ENCODE assay signal across 29 cellular contexts in the genomic region with DNA sequence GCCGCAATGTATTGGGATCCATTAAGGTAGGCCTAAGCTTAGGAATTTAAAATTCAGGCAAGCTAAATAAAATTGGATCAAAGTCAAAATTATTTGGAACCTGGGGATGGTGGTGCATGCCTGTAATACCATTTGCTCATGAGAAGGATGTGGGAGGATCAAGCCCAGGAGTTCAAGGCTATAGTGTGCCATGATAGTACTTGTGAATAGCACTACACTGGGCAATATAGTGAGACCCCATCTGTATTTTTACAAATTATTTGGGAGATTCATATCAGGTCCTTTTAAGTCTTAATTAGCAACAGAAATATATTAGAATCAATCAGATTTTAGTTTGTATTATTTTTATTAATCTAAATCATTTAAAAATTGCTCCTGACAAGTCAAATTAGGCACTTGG.
"Had no signal": no experiment of that assay in that cellular context is flagged by ENCODE, and none has a peak within 500 bp of the region (broad histone marks: within the 10 kb centered on the region; RNA-seq: fewer than 3 reads in every experiment).

No MANE protein-coding gene starts in this region.

- H3K36me3 ChIP-seq: stomach, suprapubic skin, thoracic aorta, thyroid gland, tibial artery, tibial nerve, transverse colon, upper lobe of left lung, upper lobe of right lung, uterus, vagina had no signal

- H3K9me3 ChIP-seq: stomach, suprapubic skin, testis, thoracic aorta, thyroid gland, tibial artery, tibial nerve, transverse colon, upper lobe of left lung, upper lobe of right lung, uterus, vagina had no signal

- H3K27me3 ChIP-seq: stomach, suprapubic skin, testis, thyroid gland, tibial artery, tibial nerve, transverse colon, upper lobe of left lung, upper lobe of right lung, uterus, vagina had no signal

- H3K27me3 Mint-ChIP-seq: stimulated activated memory B cell treated with anti-CD40 and anti-IgM and Interleukin-4, amounts not matched to agents 10 μg/mL and 1 μg/mL and 100 μg/mL, for 72 hours; stimulated activated naive B cell treated with anti-CD40 and anti-IgM and Interleukin-4, amounts not matched to agents 10 μg/mL and 1 μg/mL and 100 μg/mL, for 72 hours; stimulated activated naive CD8-positive, alpha-beta T cell treated with anti-CD3 and anti-CD28 coated beads, Interleukin-15, amount 100 ng/mL, for 72 hours; stimulated activated naive CD8-positive, alpha-beta T cell treated with anti-CD3 and anti-CD28 coated beads, Interleukin-15, Interleukin-2, amounts not matched to agents 100 ng/mL and 50 ng/mL, for 24 hours; type B pancreatic cell had no signal

- H3K4me3 ChIP-seq: stomach, suprapubic skin, testis, thoracic aorta, thyroid gland, tibial artery, tibial nerve, transverse colon, upper lobe of left lung, upper lobe of right lung, uterus, vagina had no signal

- H3K36me3 Mint-ChIP-seq: stimulated activated effector memory CD8-positive, alpha-beta T cell treated with anti-CD3 and anti-CD28 coated beads, Interleukin-12 subunit alpha, Interleukin-12 subunit beta, amount 100 ng/mL, for 72 hours; stimulated activated memory B cell treated with anti-CD40 and anti-IgM and Interleukin-4, amounts not matched to agents 10 μg/mL and 1 μg/mL and 100 μg/mL, for 72 hours; stimulated activated naive B cell treated with anti-CD40 and anti-IgM and Interleukin-4, amounts not matched to agents 10 μg/mL and 1 μg/mL and 100 μg/mL, for 72 hours; type B pancreatic cell had no signal

- H3K4me3 Mint-ChIP-seq: stimulated activated effector memory CD8-positive, alpha-beta T cell treated with anti-CD3 and anti-CD28 coated beads, Interleukin-12 subunit alpha, Interleukin-12 subunit beta, amount 100 ng/mL, for 72 hours; stimulated activated memory B cell treated with anti-CD40 and anti-IgM and Interleukin-4, amounts not matched to agents 10 μg/mL and 1 μg/mL and 100 μg/mL, for 72 hours; stimulated activated naive B cell treated with anti-CD40 and anti-IgM and Interleukin-4, amounts not matched to agents 10 μg/mL and 1 μg/mL and 100 μg/mL, for 72 hours; stimulated activated naive CD8-positive, alpha-beta T cell treated with anti-CD3 and anti-CD28 coated beads, Interleukin-15, amount 100 ng/mL, for 72 hours; stimulated activated naive CD8-positive, alpha-beta T cell treated with anti-CD3 and anti-CD28 coated beads, Interleukin-15, Interleukin-2, amounts not matched to agents 100 ng/mL and 50 ng/mL, for 24 hours; type B pancreatic cell had no signal

- H3K27ac Mint-ChIP-seq: stimulated activated effector memory CD8-positive, alpha-beta T cell treated with anti-CD3 and anti-CD28 coated beads, Interleukin-12 subunit alpha, Interleukin-12 subunit beta, amount 100 ng/mL, for 72 hours; stimulated activated memory B cell treated with anti-CD40 and anti-IgM and Interleukin-4, amounts not matched to agents 10 μg/mL and 1 μg/mL and 100 μg/mL, for 72 hours; stimulated activated naive B cell treated with anti-CD40 and anti-IgM and Interleukin-4, amounts not matched to agents 10 μg/mL and 1 μg/mL and 100 μg/mL, for 72 hours; stimulated activated naive CD8-positive, alpha-beta T cell treated with anti-CD3 and anti-CD28 coated beads, Interleukin-15, Interleukin-2, amounts not matched to agents 100 ng/mL and 50 ng/mL, for 24 hours; type B pancreatic cell had no signal

- DNase-seq: stimulated activated CD4-positive, alpha-beta T cell treated with anti-CD3 and anti-CD28 coated beads, Interleukin-2, amount 100 ng/mL, for 48 hours; stimulated activated CD4-positive, alpha-beta T cell treated with anti-CD3 and anti-CD28 coated beads, Interleukin-4, amount 100 ng/mL, for 1 hour; stimulated activated CD4-positive, alpha-beta T cell treated with anti-CD3 and anti-CD28 coated beads, Interleukin-4, amount 100 ng/mL, for 24 hours; stimulated activated CD4-positive, alpha-beta T cell treated with anti-CD3 and anti-CD28 coated beads, Interleukin-4, amount 100 ng/mL, for 4 hours; stimulated activated CD8-positive, alpha-beta memory T cell treated with anti-CD3 and anti-CD28 coated beads, Interleukin-4, amount 100 ng/mL, for 48 hours; stimulated activated naive B cell treated with anti-CD40 and anti-IgM and Interleukin-4, amounts not matched to agents 10 μg/mL and 1 μg/mL and 100 μg/mL, for 72 hours; stimulated activated naive CD4-positive, alpha-beta T cell; stimulated activated naive CD4-positive, alpha-beta T cell treated with Interleukin-2 at 50 U/mL for 16 hours; stimulated activated naive CD8-positive, alpha-beta T cell treated with anti-CD3 and anti-CD28 coated beads, Interleukin-15, amount 100 ng/mL, for 72 hours; stimulated activated naive CD8-positive, alpha-beta T cell treated with anti-CD3 and anti-CD28 coated beads, Interleukin-15, Interleukin-2, amounts not matched to agents 100 U/mL and 50 U/mL, for 24 hours; stomach; substantia nigra; testis; thyroid gland; tibial artery; transverse colon; trophoblast cell; upper lobe of left lung; upper lobe of right lung; uterus had no signal

- H3K4me1 ChIP-seq: stomach, suprapubic skin, testis, thyroid gland, tibial artery, tibial nerve, transverse colon, upper lobe of left lung, upper lobe of right lung, uterus, vagina had no signal

- H3K27ac ChIP-seq: stomach, suprapubic skin, testis, thoracic aorta, thyroid gland, tibial artery, tibial nerve, transverse colon, upper lobe of left lung, upper lobe of right lung, uterus, vagina had no signal

- H3K9me3 Mint-ChIP-seq: stimulated activated effector memory CD8-positive, alpha-beta T cell treated with anti-CD3 and anti-CD28 coated beads, Interleukin-12 subunit alpha, Interleukin-12 subunit beta, amount 100 ng/mL, for 72 hours; stimulated activated memory B cell treated with anti-CD40 and anti-IgM and Interleukin-4, amounts not matched to agents 10 μg/mL and 1 μg/mL and 100 μg/mL, for 72 hours; stimulated activated naive B cell treated with anti-CD40 and anti-IgM and Interleukin-4, amounts not matched to agents 10 μg/mL and 1 μg/mL and 100 μg/mL, for 72 hours; stimulated activated naive CD8-positive, alpha-beta T cell treated with anti-CD3 and anti-CD28 coated beads, Interleukin-15, amount 100 ng/mL, for 72 hours; stimulated activated naive CD8-positive, alpha-beta T cell treated with anti-CD3 and anti-CD28 coated beads, Interleukin-15, Interleukin-2, amounts not matched to agents 100 ng/mL and 50 ng/mL, for 24 hours; type B pancreatic cell had no signal

- H3K4me1 Mint-ChIP-seq: stimulated activated effector memory CD8-positive, alpha-beta T cell treated with anti-CD3 and anti-CD28 coated beads, Interleukin-12 subunit alpha, Interleukin-12 subunit beta, amount 100 ng/mL, for 72 hours; stimulated activated memory B cell treated with anti-CD40 and anti-IgM and Interleukin-4, amounts not matched to agents 10 μg/mL and 1 μg/mL and 100 μg/mL, for 72 hours; stimulated activated naive B cell treated with anti-CD40 and anti-IgM and Interleukin-4, amounts not matched to agents 10 μg/mL and 1 μg/mL and 100 μg/mL, for 72 hours; stimulated activated naive CD8-positive, alpha-beta T cell treated with anti-CD3 and anti-CD28 coated beads, Interleukin-15, amount 100 ng/mL, for 72 hours had no signal

- FAIRE-seq: urothelium cell line had no signal

- ATAC-seq: stimulated activated effector memory CD8-positive, alpha-beta T cell treated with anti-CD3 and anti-CD28 coated beads, Interleukin-12 subunit alpha, Interleukin-12 subunit beta, amount 100 ng/mL, for 72 hours; stimulated activated memory B cell treated with anti-CD40 and anti-IgM and Interleukin-4, amounts not matched to agents 10 μg/mL and 1 μg/mL and 100 μg/mL, for 72 hours; stimulated activated naive B cell treated with anti-CD40 and anti-IgM and Interleukin-4, amounts not matched to agents 10 μg/mL and 1 μg/mL and 100 μg/mL, for 72 hours; stimulated activated naive CD8-positive, alpha-beta T cell treated with anti-CD3 and anti-CD28 coated beads, Interleukin-15, amount 100 ng/mL, for 72 hours; stimulated activated naive CD8-positive, alpha-beta T cell treated with anti-CD3 and anti-CD28 coated beads, Interleukin-15, Interleukin-2, amounts not matched to agents 100 U/mL and 50 U/mL, for 24 hours; upper lobe of right lung had no signal
